8 cellular contexts compared by ENCODE assay signal in genomic region chr2:15142069-15142689, GRCh38.
DNase-seq lines count a peak whose midpoint lies in the region; ATAC-seq and TF ChIP-seq lines count a peak whose summit lies in the region.

No MANE protein-coding gene starts in this region.

- H3K9me3 ChIP-seq in KOPT-K1 (ENCODE audit: insufficient read depth, low read length, poor library complexity, severe bottlenecking), result peaks cover 10% of the 10 kb centered on the region
- H3K9me3 ChIP-seq in aorta (ENCODE audit: control insufficient read depth, low read length), result peaks cover 4% of the 10 kb centered on the region

- intact Hi-C loops in aorta (cut with DNase I), result no loop called here

- TF ChIP-seq CTCF in fibroblast of pulmonary artery (IDR thresholded peaks at IDR 0.05; ENCODE audit: low read length, missing control alignments), result no peak

- H3K4me1 ChIP-seq in aorta (ENCODE audit: control insufficient read depth in 1 of 2, insufficient read depth in 2 of 2, low read length in 2 of 2), result no peaks in the 10 kb centered on the region

- WGBS in aorta, 2 donors, result 27 to 35% methylated on average over 14 of the region's 14 CpGs

- H3K36me3 ChIP-seq in KOPT-K1 (ENCODE audit: insufficient read depth, low read length), result no peaks in the 10 kb centered on the region
- no peaks in the 10 kb centered on the region for H3K36me3 ChIP-seq in aorta (ENCODE audit: control insufficient read depth in 1 of 2, insufficient read depth in 2 of 2, low read length in 1 of 2)

- H3K27me3 ChIP-seq in aorta (ENCODE audit: control insufficient read depth in 1 of 2, insufficient read depth in 2 of 2, low read length in 1 of 2), result no peaks in the 10 kb centered on the region

- H3K4me3 ChIP-seq in fibroblast of pulmonary artery (replicated peaks; ENCODE audit: low read depth, low read length), result no peak overlapping the region
- H3K4me3 ChIP-seq in aorta (ENCODE audit: low read length in 2 of 2), result no peak overlapping the region

- peak overlapping the region; percentile 30 for H3K27ac ChIP-seq in KOPT-K1 (ENCODE audit: low read depth, low read length, poor library complexity, severe bottlenecking)
- no peak overlapping the region for H3K27ac ChIP-seq in aorta (ENCODE audit: low read depth in 1 of 2, low read length in 2 of 2)

- peak; percentile 100 for ATAC-seq in GM21515 (IDR thresholded peaks at IDR 0.05; ENCODE audit: unreplicated experiment)
- ATAC-seq in aorta (ENCODE audit: low FRiP score), result no peak

- DNase-seq in EH (ENCODE audit: low read depth) (peak; percentile 10), fibroblast of pulmonary artery (ENCODE audit: low read depth) (peak; percentile 3), D341Med (ENCODE audit: low spot score) (no peak), aorta (no peak)
- DNase-seq in activated CD4-positive, alpha-beta T cell treated with anti-CD3 and anti-CD28 coated beads for 4 hours, result peak; percentile 60 to 70
- peak; percentile 7 to 12 for DNase-seq in stimulated activated CD8-positive, alpha-beta memory T cell treated with anti-CD3 and anti-CD28 coated beads, Interleukin-7, amount 100 ng/mL, for 1 hour (ENCODE audit: low read depth in 2 of 2)

Comparison
In these comparisons a context has a peak if more than half of its experiments do, and no peak if none do; other contexts are left out.
1. DNase-seq: peak in EH (single experiment), activated CD4-positive, alpha-beta T cell treated with anti-CD3 and anti-CD28 coated beads for 4 hours (2 of 2), fibroblast of pulmonary artery (single experiment) and stimulated activated CD8-positive, alpha-beta memory T cell treated with anti-CD3 and anti-CD28 coated beads, Interleukin-7, amount 100 ng/mL, for 1 hour (2 of 2); none in D341Med (single experiment) and aorta (0 of 2).